Comparison of ENCODE assay signal across 37 cellular contexts in the genomic region with DNA sequence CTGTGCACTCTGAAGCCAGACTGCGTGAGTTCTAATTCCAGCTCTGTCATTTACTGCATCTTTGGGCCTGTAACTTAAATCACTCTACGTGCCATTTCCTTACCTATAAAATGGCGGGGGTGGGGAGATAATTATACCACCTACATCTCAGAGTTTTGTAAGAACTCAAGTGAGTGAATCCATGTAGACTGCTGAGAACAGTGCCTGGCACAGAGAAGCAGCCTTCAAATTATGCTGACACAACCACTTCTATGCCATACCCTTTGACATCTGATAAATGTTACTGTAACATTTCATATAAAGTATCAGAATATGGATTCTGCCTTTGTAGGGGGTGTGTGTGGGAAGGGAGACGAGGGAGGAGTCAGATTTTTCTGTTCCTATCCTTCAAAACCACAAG. TPM values are rescaled to one million over a fixed set of nuclear protein-coding genes. Genes with fewer than 3 reads are reported as not detected.
"Had no signal": no experiment of that assay in that cellular context is flagged by ENCODE, and none has a peak within 500 bp of the region (broad histone marks: within the 10 kb centered on the region; RNA-seq: fewer than 3 reads in every experiment).

No MANE protein-coding gene starts in this region.

- H3K4me3 Mint-ChIP-seq: activated CD4-positive, alpha-beta memory T cell treated with anti-CD3 and anti-CD28 coated beads, Interleukin-2, amount 10 ng/mL, durations not matched to agents 7 days and 5 days; activated CD4-positive, alpha-beta T cell treated with anti-CD3 and anti-CD28 coated beads for 36 hours; activated CD4-positive, alpha-beta T cell treated with anti-CD3 and anti-CD28 coated beads, Interleukin-2, amount 10 ng/mL, durations not matched to agents 7 days and 5 days; activated CD8-positive, alpha-beta memory T cell treated with anti-CD3 and anti-CD28 coated beads, Interleukin-2, amount 10 ng/mL, durations not matched to agents 7 days and 5 days; activated CD8-positive, alpha-beta T cell treated with anti-CD3 and anti-CD28 coated beads, Interleukin-2, amount 10 ng/mL, durations not matched to agents 7 days and 5 days; activated naive CD8-positive, alpha-beta T cell treated with anti-CD3 and anti-CD28 coated beads for 36 hours; activated T-cell treated with anti-CD3 and anti-CD28 coated beads, Interleukin-2, amount 50 U/mL, for 24 hours; T-helper 1 cell treated with Interleukin-12 subunit alpha and Interleukin-12 subunit beta and Interleukin-4 antibody, amounts not matched to agents 30 μg/mL and 1 μg/mL, for 36 hours; T-helper 2 cell treated with Interferon-gamma antibody and Interleukin-4, amounts not matched to agents 5 μg/mL and 100 μg/mL, for 36 hours; WTC11 had no signal

- H3K9me3 Mint-ChIP-seq: WTC11 had no signal

- H3K4me3 ChIP-seq: adrenal gland, body of pancreas, breast epithelium had no signal

- H3K36me3 Mint-ChIP-seq: activated CD8-positive, alpha-beta memory T cell treated with anti-CD3 and anti-CD28 coated beads, Interleukin-2, amount 10 ng/mL, durations not matched to agents 7 days and 5 days; activated naive CD4-positive, alpha-beta T cell treated with anti-CD3 and anti-CD28 coated beads, Interleukin-2, amount 50 U/mL, for 72 hours; activated naive CD8-positive, alpha-beta T cell treated with anti-CD3 and anti-CD28 coated beads for 36 hours; WTC11 had no signal

- H3K27ac Mint-ChIP-seq: activated CD4-positive, alpha-beta memory T cell treated with anti-CD3 and anti-CD28 coated beads, Interleukin-2, amount 10 ng/mL, durations not matched to agents 7 days and 5 days; activated CD4-positive, alpha-beta T cell treated with anti-CD3 and anti-CD28 coated beads for 36 hours; activated CD4-positive, alpha-beta T cell treated with anti-CD3 and anti-CD28 coated beads, Interleukin-2, amount 10 ng/mL, durations not matched to agents 7 days and 5 days; activated CD8-positive, alpha-beta memory T cell treated with anti-CD3 and anti-CD28 coated beads, Interleukin-2, amount 10 ng/mL, durations not matched to agents 7 days and 5 days; activated CD8-positive, alpha-beta T cell treated with anti-CD3 and anti-CD28 coated beads, Interleukin-2, amount 10 ng/mL, durations not matched to agents 7 days and 5 days; activated naive CD4-positive, alpha-beta T cell treated with anti-CD3 and anti-CD28 coated beads, Interleukin-2, amount 50 U/mL, for 72 hours; activated naive CD8-positive, alpha-beta T cell treated with anti-CD3 and anti-CD28 coated beads for 36 hours; activated T-cell treated with anti-CD3 and anti-CD28 coated beads, Interleukin-2, amount 50 U/mL, for 24 hours; activated T-helper 2 cell treated with anti-CD3 and anti-CD28 coated beads, Interferon-gamma antibody, Interleukin-2, Interleukin-4, amounts not matched to agents 10 μg/mL and 5 μg/mL and 100 μg/mL, durations not matched to agents 14 hours and 24 hours and 36 hours; T-helper 1 cell treated with Interleukin-12 subunit alpha and Interleukin-12 subunit beta and Interleukin-4 antibody, amounts not matched to agents 30 μg/mL and 1 μg/mL, for 36 hours; T-helper 2 cell treated with Interferon-gamma antibody and Interleukin-4, amounts not matched to agents 5 μg/mL and 100 μg/mL, for 36 hours had no signal

- DNase-seq: activated CD4-positive, alpha-beta memory T cell treated with anti-CD3 and anti-CD28 coated beads, Interleukin-2, amount 10 ng/mL, durations not matched to agents 7 days and 5 days; activated CD4-positive, alpha-beta T cell treated with anti-CD3 and anti-CD28 coated beads for 1 hour; activated CD4-positive, alpha-beta T cell treated with anti-CD3 and anti-CD28 coated beads for 36 hours; activated CD4-positive, alpha-beta T cell treated with anti-CD3 and anti-CD28 coated beads for 48 hours; activated CD4-positive, alpha-beta T cell treated with anti-CD3 and anti-CD28 coated beads, Interleukin-2, amount 10 ng/mL, durations not matched to agents 7 days and 5 days; activated CD4-positive, alpha-beta T cell treated with anti-CD3 and anti-CD28 coated beads, Interleukin-2, amount 50 U/mL, for 48 hours; activated CD4-positive, CD25-positive, alpha-beta regulatory T cell; activated CD8-positive, alpha-beta memory T cell treated with anti-CD3 and anti-CD28 coated beads for 24 hours; activated CD8-positive, alpha-beta memory T cell treated with anti-CD3 and anti-CD28 coated beads, Interleukin-2, amount 10 ng/mL, durations not matched to agents 7 days and 5 days; activated CD8-positive, alpha-beta memory T cell treated with anti-CD3 and anti-CD28 coated beads, Interleukin-2, amount 50 U/mL, for 48 hours; activated CD8-positive, alpha-beta T cell treated with anti-CD3 and anti-CD28 coated beads, Interleukin-2, amount 10 ng/mL, durations not matched to agents 7 days and 5 days; activated effector memory CD4-positive, alpha-beta T cell treated with Interleukin-2 at 50 U/mL for 16 hours; activated gamma-delta T cell; activated naive CD4-positive, alpha-beta T cell treated with anti-CD3 and anti-CD28 coated beads, Interleukin-2, amount 50 U/mL, for 16 hours; activated naive CD4-positive, alpha-beta T cell treated with Interleukin-2 at 50 U/mL for 16 hours; activated naive CD8-positive, alpha-beta T cell treated with anti-CD3 and anti-CD28 coated beads for 36 hours; activated T-cell treated with anti-CD3 and anti-CD28 coated beads, Interleukin-2, amount 50 U/mL, for 24 hours; activated T-cell treated with anti-CD3 and anti-CD28 coated beads, Interleukin-2, amount 50 U/mL, for 48 hours; adrenal gland; amniotic stem cell; aorta; body of pancreas; brain microvascular endothelial cell; central memory CD4-positive, alpha-beta T cell; T-helper 1 cell; T-helper 2 cell; T-helper 9 cell; WERI-Rb-1 had no signal

- H3K27ac ChIP-seq: adrenal gland, body of pancreas, brain microvascular endothelial cell, breast epithelium, WERI-Rb-1 had no signal

- H3K4me1 ChIP-seq: adrenal gland, body of pancreas, breast epithelium had no signal

- ATAC-seq: activated CD4-positive, alpha-beta T cell treated with anti-CD3 and anti-CD28 coated beads for 36 hours; activated CD4-positive, CD25-positive, alpha-beta regulatory T cell treated with anti-CD3 and anti-CD28 coated beads, Interleukin-2, amount 50 U/mL, for 24 hours; activated CD8-positive, alpha-beta memory T cell treated with anti-CD3 and anti-CD28 coated beads, Interleukin-2, amount 10 ng/mL, durations not matched to agents 7 days and 5 days; activated CD8-positive, alpha-beta T cell treated with anti-CD3 and anti-CD28 coated beads, Interleukin-2, amount 10 ng/mL, durations not matched to agents 7 days and 5 days; activated naive CD4-positive, alpha-beta T cell treated with anti-CD3 and anti-CD28 coated beads, Interleukin-2, amount 50 U/mL, for 72 hours; body of pancreas; WTC11 had no signal

- H3K9me3 ChIP-seq: adrenal gland, body of pancreas, breast epithelium had no signal

- H3K4me1 Mint-ChIP-seq: activated CD4-positive, alpha-beta memory T cell treated with anti-CD3 and anti-CD28 coated beads, Interleukin-2, amount 10 ng/mL, durations not matched to agents 7 days and 5 days; activated CD4-positive, alpha-beta T cell treated with anti-CD3 and anti-CD28 coated beads for 36 hours; activated CD4-positive, alpha-beta T cell treated with anti-CD3 and anti-CD28 coated beads, Interleukin-2, amount 10 ng/mL, durations not matched to agents 7 days and 5 days; activated CD8-positive, alpha-beta memory T cell treated with anti-CD3 and anti-CD28 coated beads, Interleukin-2, amount 10 ng/mL, durations not matched to agents 7 days and 5 days; activated naive CD8-positive, alpha-beta T cell treated with anti-CD3 and anti-CD28 coated beads for 36 hours had no signal

- FAIRE-seq: astrocyte, TTC549 had no signal

- H3K27me3 ChIP-seq: adrenal gland, body of pancreas, brain microvascular endothelial cell, breast epithelium had no signal

- H3K36me3 ChIP-seq: adrenal gland, brain microvascular endothelial cell, breast epithelium, WERI-Rb-1 had no signal

- H3K27me3 Mint-ChIP-seq: activated CD4-positive, alpha-beta memory T cell treated with anti-CD3 and anti-CD28 coated beads, Interleukin-2, amount 10 ng/mL, durations not matched to agents 7 days and 5 days; activated CD4-positive, alpha-beta T cell treated with anti-CD3 and anti-CD28 coated beads for 36 hours; activated CD4-positive, alpha-beta T cell treated with anti-CD3 and anti-CD28 coated beads, Interleukin-2, amount 10 ng/mL, durations not matched to agents 7 days and 5 days; activated CD8-positive, alpha-beta memory T cell treated with anti-CD3 and anti-CD28 coated beads, Interleukin-2, amount 10 ng/mL, durations not matched to agents 7 days and 5 days; activated naive CD8-positive, alpha-beta T cell treated with anti-CD3 and anti-CD28 coated beads for 36 hours; activated T-cell treated with anti-CD3 and anti-CD28 coated beads, Interleukin-2, amount 50 U/mL, for 24 hours had no signal

RNA-seq across cellular contexts. Expression of a gene that starts 27.7 kb away (rescaled TPM):
- total RNA-seq: activated CD4-positive, alpha-beta memory T cell treated with anti-CD3 and anti-CD28 coated beads, Interleukin-2, amount 10 ng/mL, durations not matched to agents 7 days and 5 days; activated CD4-positive, alpha-beta T cell treated with anti-CD3 and anti-CD28 coated beads for 36 hours; activated CD4-positive, alpha-beta T cell treated with anti-CD3 and anti-CD28 coated beads, Interleukin-2, amount 10 ng/mL, durations not matched to agents 7 days and 5 days; activated CD8-positive, alpha-beta memory T cell treated with anti-CD3 and anti-CD28 coated beads, Interleukin-2, amount 10 ng/mL, durations not matched to agents 7 days and 5 days; activated CD8-positive, alpha-beta T cell treated with anti-CD3 and anti-CD28 coated beads, Interleukin-2, amount 10 ng/mL, durations not matched to agents 7 days and 5 days; activated naive CD4-positive, alpha-beta T cell treated with anti-CD3 and anti-CD28 coated beads, Interleukin-2, amount 50 U/mL, for 72 hours; activated naive CD8-positive, alpha-beta T cell treated with anti-CD3 and anti-CD28 coated beads for 36 hours; activated T-helper 2 cell treated with anti-CD3 and anti-CD28 coated beads, Interferon-gamma antibody, Interleukin-2, Interleukin-4, amounts not matched to agents 10 μg/mL and 5 μg/mL and 100 μg/mL, durations not matched to agents 14 hours and 24 hours and 36 hours; body of pancreas had no signal
- polyA plus RNA-seq: aorta had no signal
